In genomic region chr9:131125288-131126058, GRCh38 we compare ENCODE assay signal across 8 cellular contexts. TPM values are rescaled to one million over a fixed set of nuclear protein-coding genes. Genes with fewer than 3 reads are reported as not detected.
DNase-seq lines count a peak whose midpoint lies in the region; ATAC-seq and TF ChIP-seq lines count a peak whose summit lies in the region.

TSS of gene NUP214 (plus strand) at chr9:131125586. CDS start at chr9:131125705, 119 bp downstream.

- whole genome bisulfite sequencing in GM23248 (ENCODE audit: low coverage in 1 of 2, low lambda C conversion rate in 2 of 2, missing lambda C conversion rate in 2 of 2), 2 experiments: 1% methylated on average over 51 to 61 of the region's 61 CpGs

- in situ Hi-C loops in GM23248 (cut with MboI): no loop called here

- no peaks in the 10 kb centered on the region for H3K9me3 Mint-ChIP-seq in naive B cell
- no peaks in the 10 kb centered on the region for H3K9me3 Mint-ChIP-seq in stimulated activated memory B cell treated with anti-CD40 and anti-IgM and Interleukin-4, amounts not matched to agents 10 μg/mL and 1 μg/mL and 100 μg/mL, for 72 hours

- H4K20me1 ChIP-seq in DND-41 (ENCODE audit: insufficient read depth, low read length) (peaks cover 4% of the 10 kb centered on the region; the same call in 1 of the 2 replicates), GM23248 (ENCODE audit: insufficient read depth) (no peaks in the 10 kb centered on the region)

- H3K27ac Mint-ChIP-seq in naive B cell: peak within 1 kb of the TSS; percentile 97 to 99 (median 99)
- peak within 1 kb of the TSS; percentile 97 for H3K27ac Mint-ChIP-seq in stimulated activated memory B cell treated with anti-CD40 and anti-IgM and Interleukin-4, amounts not matched to agents 10 μg/mL and 1 μg/mL and 100 μg/mL, for 72 hours

- H3K36me3 ChIP-seq in DND-41 (ENCODE audit: insufficient read depth, low read length): peaks cover 36% of the 10 kb centered on the region
- peaks cover 27% of the 10 kb centered on the region for H3K36me3 ChIP-seq in GM23248 (ENCODE audit: low read depth)

- peaks cover 0 to 1% (median under 1%) of the 10 kb centered on the region in 3 donors for H3K27me3 Mint-ChIP-seq in naive B cell
- H3K27me3 Mint-ChIP-seq in stimulated activated memory B cell treated with anti-CD40 and anti-IgM and Interleukin-4, amounts not matched to agents 10 μg/mL and 1 μg/mL and 100 μg/mL, for 72 hours: peaks cover 2% of the 10 kb centered on the region

- ATAC-seq in DND-41 (ENCODE audit: insufficient read depth, low read depth) (peak; percentile 99), naive B cell (ENCODE audit: low read depth in 2 of 2) (peak; percentile 97 to 98)
- peak; percentile 99 for ATAC-seq in stimulated activated memory B cell treated with anti-CD40 and anti-IgM and Interleukin-4, amounts not matched to agents 10 μg/mL and 1 μg/mL and 100 μg/mL, for 72 hours

- H2AFZ ChIP-seq in DND-41 (ENCODE audit: low read depth, low read length) (peak within 1 kb of the TSS; percentile 83), GM23248 (peak within 1 kb of the TSS; percentile 100)

- DNase-seq in DND-41 (peak; percentile 97), GM23248 (peak; percentile 99), Kasumi-1 (lab: John Stamatoyannopoulos, UW) (peak; percentile 92 to 95), RPMI7951 (ENCODE audit: low read depth) (peak; percentile 94), fibroblast of gingiva (ENCODE audit: low read depth) (peak; percentile 97), naive B cell (peak; percentile 99)
- DNase-seq in activated T-helper 1 cell treated with anti-CD3 and anti-CD28 coated beads, Interleukin-2, amount 50 U/mL, for 16 hours (ENCODE audit: low read depth in 1 of 2, low spot score in 1 of 2): peak; percentile 99 to 100

- no peak for TF ChIP-seq CTCF in DND-41 (IDR thresholded peaks at IDR 0.05; ENCODE audit: borderline replicate concordance, extremely low read depth, low read length, poor library complexity, severe bottlenecking)

- H3K4me2 ChIP-seq in DND-41 (ENCODE audit: insufficient read depth, low read length): peak within 1 kb of the TSS; percentile 82
- peak within 1 kb of the TSS; percentile 96 for H3K4me2 ChIP-seq in GM23248 (ENCODE audit: unreplicated experiment)

- no peaks in the 10 kb centered on the region for H3K9me3 ChIP-seq in DND-41 (ENCODE audit: insufficient read depth, low read length, severe bottlenecking)
- no peaks in the 10 kb centered on the region for H3K9me3 ChIP-seq in GM23248 (ENCODE audit: low read depth)

- peak within 1 kb of the TSS; percentile 87 for H3K27ac ChIP-seq in DND-41 (ENCODE audit: low read length)
- H3K27ac ChIP-seq in GM23248: peak within 1 kb of the TSS; percentile 76

- peaks cover 14 to 15% of the 10 kb centered on the region in 2 donors for H3K36me3 Mint-ChIP-seq in naive B cell
- H3K36me3 Mint-ChIP-seq in stimulated activated memory B cell treated with anti-CD40 and anti-IgM and Interleukin-4, amounts not matched to agents 10 μg/mL and 1 μg/mL and 100 μg/mL, for 72 hours: peaks cover 11% of the 10 kb centered on the region

- no peaks in the 10 kb centered on the region for H3F3A ChIP-seq in GM23248 (ENCODE audit: insufficient read depth)

- no peaks in the 10 kb centered on the region for H3K27me3 ChIP-seq in DND-41 (ENCODE audit: insufficient read depth, low read length, poor library complexity)
- no peaks in the 10 kb centered on the region for H3K27me3 ChIP-seq in GM23248 (replicated peaks; ENCODE audit: insufficient read depth)

- H3K9ac ChIP-seq in DND-41 (ENCODE audit: low read depth, low read length): peak within 1 kb of the TSS; percentile 84
- peak within 1 kb of the TSS; percentile 94 for H3K9ac ChIP-seq in GM23248

- H3K79me2 ChIP-seq in DND-41 (ENCODE audit: insufficient read depth, low read length) (peaks cover 40% of the 10 kb centered on the region), GM23248 (ENCODE audit: insufficient read depth) (peaks cover 47% of the 10 kb centered on the region)

- H3K4me1 Mint-ChIP-seq in naive B cell: peaks cover 13 to 32% (median 22%) of the 10 kb centered on the region in 3 donors
- peaks cover 22% of the 10 kb centered on the region for H3K4me1 Mint-ChIP-seq in stimulated activated memory B cell treated with anti-CD40 and anti-IgM and Interleukin-4, amounts not matched to agents 10 μg/mL and 1 μg/mL and 100 μg/mL, for 72 hours

- H3K4me1 ChIP-seq in DND-41 (ENCODE audit: insufficient read depth, low read length) (peaks cover 24% of the 10 kb centered on the region), GM23248 (ENCODE audit: insufficient read depth) (peaks cover 11% of the 10 kb centered on the region)

- H3K4me3 ChIP-seq in DND-41 (ENCODE audit: low read depth in 1 of 2, low read length in 2 of 2) (peak within 1 kb of the TSS; percentile 98 to 100), GM23248 (peak within 1 kb of the TSS; percentile 91)

- no peaks in the 10 kb centered on the region for H3K9me2 ChIP-seq in GM23248 (ENCODE audit: insufficient read depth)

- peak within 1 kb of the TSS; percentile 92 to 99 (median 98) for H3K4me3 Mint-ChIP-seq in naive B cell
- peak within 1 kb of the TSS; percentile 90 for H3K4me3 Mint-ChIP-seq in stimulated activated memory B cell treated with anti-CD40 and anti-IgM and Interleukin-4, amounts not matched to agents 10 μg/mL and 1 μg/mL and 100 μg/mL, for 72 hours

RNA-seq across cellular contexts. Expression of gene NUP214, which starts in this region (rescaled TPM):
- 13.1 and 22.3 TPM in 2 replicates for total RNA-seq in GM23248 (2014; rRNA removed; shearing (Covaris generic))
- polyA plus RNA-seq in GM23248 (2016; fragmentation: Nextera tagmentation; extraction: Ambion mirVana): 11.7 and 14.3 TPM in 2 replicates
- total RNA-seq in RPMI7951 (2014; rRNA removed; shearing (Covaris generic)): 9.2 and 11.7 TPM in 2 replicates
- polyA plus RNA-seq in naive B cell (ENCODE audit: low read depth in 6 of 6): 10 to 100 TPM in 5 of 6 donors, 1 to 10 TPM in 1; 8.8 to 27.6 (median 18.3) TPM

Comparison
In these comparisons a context has a peak if more than half of its experiments do, and no peak if none do; other contexts are left out.
1. Peak in every context shown above with its lines: DNase-seq, ATAC-seq, H3K4me3 ChIP-seq and H3K27ac ChIP-seq.